In genomic region chr6:84549912-84550311, GRCh38 we compare ENCODE assay signal across 17 cellular contexts.
DNase-seq lines count a peak whose midpoint lies in the region; ATAC-seq and TF ChIP-seq lines count a peak whose summit lies in the region.
"Had no signal": no experiment of that assay in that cellular context is flagged by ENCODE, and none has a peak within 500 bp of the region (broad histone marks: within the 10 kb centered on the region; RNA-seq: fewer than 3 reads in every experiment).

No MANE protein-coding gene starts in this region.

- no peak overlapping the region for H3K4me3 Mint-ChIP-seq in GM23338
- no peak overlapping the region for H3K4me3 Mint-ChIP-seq in endothelial cell (ENCODE audit: unreplicated experiment)
- no peak overlapping the region for H3K4me3 Mint-ChIP-seq in neural progenitor cell
- H3K4me3 Mint-ChIP-seq: activated CD4-positive, alpha-beta T cell treated with anti-CD3 and anti-CD28 coated beads, Interleukin-2, amount 10 ng/mL, durations not matched to agents 24 days and 14 days; activated naive CD8-positive, alpha-beta T cell treated with anti-CD3 and anti-CD28 coated beads, Interleukin-2, amount 50 U/mL, for 24 hours; activated T-cell treated with anti-CD3 and anti-CD28 coated beads, Interleukin-2, amount 50 U/mL, for 24 hours had no signal

- H3K9me3 Mint-ChIP-seq in GM23338 (peaks cover 3% of the 10 kb centered on the region; the same call in 1 of the 3 replicates), endothelial cell (ENCODE audit: unreplicated experiment) (no peaks in the 10 kb centered on the region), neural progenitor cell (no peaks in the 10 kb centered on the region)
- H3K9me3 Mint-ChIP-seq: activated CD4-positive, alpha-beta T cell treated with anti-CD3 and anti-CD28 coated beads, Interleukin-2, amount 10 ng/mL, durations not matched to agents 24 days and 14 days had no signal

- H3K36me3 Mint-ChIP-seq in GM23338 (ENCODE audit: low read depth) (no peaks in the 10 kb centered on the region), endothelial cell (ENCODE audit: low read depth, unreplicated experiment) (no peaks in the 10 kb centered on the region), neural progenitor cell (no peaks in the 10 kb centered on the region)

- DNase-seq in GM23338 (ENCODE audit: low spot score) (peak; percentile 57), NCI-H69 (lab: John Stamatoyannopoulos, UW) (peak; percentile 21), endothelial cell (ENCODE audit: low spot score) (peak; percentile 12), neural progenitor cell (ENCODE audit: low spot score) (peak; percentile 18), ureter (ENCODE audit: low spot score) (no peak), mucosa of descending colon (no peak)
- DNase-seq: activated CD4-positive, alpha-beta T cell treated with anti-CD3 and anti-CD28 coated beads, Interleukin-2, amount 10 ng/mL, durations not matched to agents 24 days and 14 days; activated naive CD8-positive, alpha-beta T cell treated with anti-CD3 and anti-CD28 coated beads, Interleukin-2, amount 50 U/mL, for 24 hours; activated T-cell treated with anti-CD3 and anti-CD28 coated beads, Interleukin-2, amount 50 U/mL, for 24 hours; central memory CD4-positive, alpha-beta T cell; kidney; NCI-H2081; NCI-H82; stimulated activated naive CD4-positive, alpha-beta T cell treated with Interleukin-2 at 50 U/mL for 16 hours; uterus had no signal

- H2AFZ ChIP-seq in GM23338 (no peak overlapping the region), neural progenitor cell (replicated peaks) (no peak overlapping the region)
- H2AFZ ChIP-seq: parathyroid adenoma had no signal

- H3F3A ChIP-seq in GM23338 (replicated peaks; ENCODE audit: low read depth) (no peaks in the 10 kb centered on the region), neural progenitor cell (ENCODE audit: low read depth) (no peaks in the 10 kb centered on the region)

- H3K9ac ChIP-seq in neural progenitor cell, result no peak overlapping the region
- H3K9ac ChIP-seq: parathyroid adenoma had no signal

- no peaks in the 10 kb centered on the region; the same call in 1 of the 2 replicates for H3K9me2 ChIP-seq in GM23338 (ENCODE audit: insufficient read depth)

- H3K4me2 ChIP-seq in GM23338 (no peak overlapping the region), neural progenitor cell (no peak overlapping the region)

- H3K79me2 ChIP-seq in GM23338 (replicated peaks; ENCODE audit: insufficient read depth), result no peaks in the 10 kb centered on the region
- H3K79me2 ChIP-seq in neural progenitor cell (ENCODE audit: low read depth), result no peaks in the 10 kb centered on the region
- H3K79me2 ChIP-seq: parathyroid adenoma had no signal

- H4K20me1 ChIP-seq in GM23338 (replicated peaks; ENCODE audit: insufficient read depth) (no peaks in the 10 kb centered on the region), neural progenitor cell (ENCODE audit: low read depth) (no peaks in the 10 kb centered on the region)

- H3K27me3 ChIP-seq in GM23338 (ENCODE audit: insufficient read depth) (no peaks in the 10 kb centered on the region), neural progenitor cell (no peaks in the 10 kb centered on the region)
- H3K27me3 ChIP-seq: uterus had no signal

- no peaks in the 10 kb centered on the region for H3K36me3 ChIP-seq in GM23338 (ENCODE audit: insufficient read depth)
- H3K36me3 ChIP-seq in neural progenitor cell, result no peaks in the 10 kb centered on the region
- no peaks in the 10 kb centered on the region for H3K36me3 ChIP-seq in mucosa of descending colon (ENCODE audit: low read depth)
- H3K36me3 ChIP-seq: uterus had no signal

- H3K27ac ChIP-seq in GM23338 (ENCODE audit: low read depth) (no peak overlapping the region), neural progenitor cell (no peak overlapping the region)
- H3K27ac ChIP-seq: parathyroid adenoma, uterus had no signal

- H3K27ac Mint-ChIP-seq in GM23338 (no peak overlapping the region), endothelial cell (ENCODE audit: unreplicated experiment) (no peak overlapping the region), neural progenitor cell (no peak overlapping the region)
- H3K27ac Mint-ChIP-seq: activated CD4-positive, alpha-beta T cell treated with anti-CD3 and anti-CD28 coated beads, Interleukin-2, amount 10 ng/mL, durations not matched to agents 24 days and 14 days; activated naive CD8-positive, alpha-beta T cell treated with anti-CD3 and anti-CD28 coated beads, Interleukin-2, amount 50 U/mL, for 24 hours; activated T-cell treated with anti-CD3 and anti-CD28 coated beads, Interleukin-2, amount 50 U/mL, for 24 hours had no signal

- H3K27me3 Mint-ChIP-seq in GM23338 (ENCODE audit: insufficient read depth, low read depth, poor library complexity), result peaks cover 3% of the 10 kb centered on the region
- no peaks in the 10 kb centered on the region for H3K27me3 Mint-ChIP-seq in endothelial cell (ENCODE audit: unreplicated experiment)
- no peaks in the 10 kb centered on the region for H3K27me3 Mint-ChIP-seq in neural progenitor cell (ENCODE audit: insufficient read depth, low read depth)
- H3K27me3 Mint-ChIP-seq: activated CD4-positive, alpha-beta T cell treated with anti-CD3 and anti-CD28 coated beads, Interleukin-2, amount 10 ng/mL, durations not matched to agents 24 days and 14 days; activated naive CD8-positive, alpha-beta T cell treated with anti-CD3 and anti-CD28 coated beads, Interleukin-2, amount 50 U/mL, for 24 hours; activated T-cell treated with anti-CD3 and anti-CD28 coated beads, Interleukin-2, amount 50 U/mL, for 24 hours had no signal

- H3K9me3 ChIP-seq in neural progenitor cell (ENCODE audit: low read depth) (no peaks in the 10 kb centered on the region), mucosa of descending colon (no peaks in the 10 kb centered on the region)
- H3K9me3 ChIP-seq: uterus had no signal

- H3K4me1 ChIP-seq in GM23338 (ENCODE audit: insufficient read depth), result no peaks in the 10 kb centered on the region
- no peaks in the 10 kb centered on the region for H3K4me1 ChIP-seq in neural progenitor cell
- no peaks in the 10 kb centered on the region for H3K4me1 ChIP-seq in mucosa of descending colon (ENCODE audit: low read depth)
- H3K4me1 ChIP-seq: parathyroid adenoma, uterus had no signal

- peak; percentile 89 for ATAC-seq in GM23338
- no peak for ATAC-seq in HG03342 (IDR thresholded peaks at IDR 0.05; ENCODE audit: unreplicated experiment)
- ATAC-seq in mucosa of descending colon, result no peak
- ATAC-seq: activated naive CD8-positive, alpha-beta T cell treated with anti-CD3 and anti-CD28 coated beads, Interleukin-2, amount 50 U/mL, for 24 hours had no signal

- TF ChIP-seq CTCF in GM23338 (conservative IDR thresholded peaks at IDR 0.05; ENCODE audit: low read depth in 2 of 2), result peak; percentile 58 to 77
- peak; percentile 29 for TF ChIP-seq CTCF in endothelial cell (IDR thresholded peaks at IDR 0.05; ENCODE audit: unreplicated experiment)
- peak; percentile 55 for TF ChIP-seq CTCF in neural progenitor cell (IDR thresholded peaks at IDR 0.05)
- TF ChIP-seq CTCF in mucosa of descending colon (IDR thresholded peaks at IDR 0.05), result no peak

- intact Hi-C loops in mucosa of descending colon (cut with DNase I, micrococcal nuclease), result no loop called here

- H3K4me3 ChIP-seq in GM23338 (no peak overlapping the region), neural progenitor cell (no peak overlapping the region), mucosa of descending colon (no peak overlapping the region)
- H3K4me3 ChIP-seq: uterus had no signal

- no peaks in the 10 kb centered on the region for H3K4me1 Mint-ChIP-seq in GM23338
- H3K4me1 Mint-ChIP-seq in endothelial cell (ENCODE audit: unreplicated experiment), result peaks cover 19% of the 10 kb centered on the region
- H3K4me1 Mint-ChIP-seq in neural progenitor cell, result no peaks in the 10 kb centered on the region
- H3K4me1 Mint-ChIP-seq: activated CD4-positive, alpha-beta T cell treated with anti-CD3 and anti-CD28 coated beads, Interleukin-2, amount 10 ng/mL, durations not matched to agents 24 days and 14 days; activated naive CD8-positive, alpha-beta T cell treated with anti-CD3 and anti-CD28 coated beads, Interleukin-2, amount 50 U/mL, for 24 hours had no signal

TF ChIP-seq in GM23338, 12 proteins besides CTCF, POLR2A, EP300 and RAD21:
- no peak for TF ChIP-seq ZNF331 (CRISPR knock-in tag; IDR thresholded peaks at IDR 0.05; ENCODE audit: low read depth)
- TF ChIP-seq STAT1 (IDR thresholded peaks at IDR 0.05; ENCODE audit: unreplicated experiment), result no peak
TF ChIP-seq in GM23338: peak in this region for 0.

Comparison
In these comparisons a context has a peak if more than half of its experiments do, and no peak if none do; other contexts are left out.
1. DNase-seq: peak in GM23338 (single experiment), NCI-H69 (single experiment), endothelial cell (single experiment) and neural progenitor cell (single experiment); none in ureter (single experiment) and mucosa of descending colon (0 of 3).